1 cellular context compared by ENCODE assay signal in the genomic region with DNA sequence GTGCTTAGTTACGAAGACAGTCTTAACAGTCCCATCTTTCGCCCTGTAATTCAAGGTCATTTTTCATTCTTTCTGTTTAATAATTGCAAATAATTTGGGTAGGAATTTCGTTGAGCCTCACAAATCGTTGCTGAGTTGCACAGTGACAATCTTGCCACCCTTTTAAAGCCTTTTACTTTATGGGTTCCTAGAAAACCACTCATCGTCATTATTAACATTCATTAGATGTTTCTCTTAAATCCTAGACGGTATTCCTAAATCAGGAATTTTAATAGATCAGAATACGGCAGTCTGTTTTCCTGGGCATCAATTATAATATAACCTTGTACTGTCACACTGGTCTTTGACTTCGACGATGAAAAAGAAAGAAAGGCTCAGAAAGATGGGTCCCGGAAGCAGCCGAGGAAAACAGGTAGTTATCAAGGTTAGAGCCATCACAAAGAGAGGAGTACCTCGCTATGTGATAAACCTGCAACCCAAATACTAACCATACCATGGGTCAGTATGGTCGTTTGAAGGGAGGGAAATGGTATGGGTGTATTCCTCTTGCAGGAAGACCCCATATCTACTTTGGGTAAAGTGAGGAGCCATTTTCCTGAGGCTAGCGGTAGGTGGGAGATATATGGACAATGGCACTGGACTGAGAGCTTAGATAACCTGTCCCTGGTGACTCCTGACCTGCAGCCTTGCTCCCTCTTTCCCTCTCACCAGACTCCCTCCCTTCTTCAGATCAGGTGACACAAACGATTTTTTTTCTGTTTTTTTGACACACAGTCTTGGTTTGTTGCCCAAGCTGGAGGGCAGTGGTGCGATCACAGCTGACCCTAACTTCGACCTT.
TF ChIP-seq lines count a peak whose summit lies in the region.

No MANE protein-coding gene starts in this region.

TF ChIP-seq in HepG2, 621 proteins besides CTCF, POLR2A, EP300 and RAD21 (continued from another document):
- TF ChIP-seq, protein P1, sequence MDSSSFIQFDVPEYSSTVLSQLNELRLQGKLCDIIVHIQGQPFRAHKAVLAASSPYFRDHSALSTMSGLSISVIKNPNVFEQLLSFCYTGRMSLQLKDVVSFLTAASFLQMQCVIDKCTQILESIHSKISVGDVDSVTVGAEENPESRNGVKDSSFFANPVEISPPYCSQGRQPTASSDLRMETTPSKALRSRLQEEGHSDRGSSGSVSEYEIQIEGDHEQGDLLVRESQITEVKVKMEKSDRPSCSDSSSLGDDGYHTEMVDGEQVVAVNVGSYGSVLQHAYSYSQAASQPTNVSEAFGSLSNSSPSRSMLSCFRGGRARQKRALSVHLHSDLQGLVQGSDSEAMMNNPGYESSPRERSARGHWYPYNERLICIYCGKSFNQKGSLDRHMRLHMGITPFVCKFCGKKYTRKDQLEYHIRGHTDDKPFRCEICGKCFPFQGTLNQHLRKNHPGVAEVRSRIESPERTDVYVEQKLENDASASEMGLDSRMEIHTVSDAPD (CRISPR knock-in tag; IDR thresholded peaks at IDR 0.05) = no peak
- no peak for TF ChIP-seq NR2F6 (IDR thresholded peaks at IDR 0.05)
- TF ChIP-seq NR2F6 (CRISPR knock-in tag; IDR thresholded peaks at IDR 0.05) = 0 out of 2 replicates have a peak, but pooled peaks have one; percentile 26
- TF ChIP-seq, protein P2, sequence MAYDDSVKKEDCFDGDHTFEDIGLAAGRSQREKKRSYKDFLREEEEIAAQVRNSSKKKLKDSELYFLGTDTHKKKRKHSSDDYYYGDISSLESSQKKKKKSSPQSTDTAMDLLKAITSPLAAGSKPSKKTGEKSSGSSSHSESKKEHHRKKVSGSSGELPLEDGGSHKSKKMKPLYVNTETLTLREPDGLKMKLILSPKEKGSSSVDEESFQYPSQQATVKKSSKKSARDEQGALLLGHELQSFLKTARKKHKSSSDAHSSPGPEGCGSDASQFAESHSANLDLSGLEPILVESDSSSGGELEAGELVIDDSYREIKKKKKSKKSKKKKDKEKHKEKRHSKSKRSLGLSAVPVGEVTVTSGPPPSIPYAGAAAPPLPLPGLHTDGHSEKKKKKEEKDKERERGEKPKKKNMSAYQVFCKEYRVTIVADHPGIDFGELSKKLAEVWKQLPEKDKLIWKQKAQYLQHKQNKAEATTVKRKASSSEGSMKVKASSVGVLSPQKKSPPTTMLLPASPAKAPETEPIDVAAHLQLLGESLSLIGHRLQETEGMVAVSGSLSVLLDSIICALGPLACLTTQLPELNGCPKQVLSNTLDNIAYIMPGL (CRISPR knock-in tag; IDR thresholded peaks at IDR 0.05; ENCODE audit: borderline replicate concordance in 1 of 2, low read depth in 1 of 2) = no peak; a peak in 1 of 4 replicates
- TF ChIP-seq ZNF790 (CRISPR knock-in tag; IDR thresholded peaks at IDR 0.05; ENCODE audit: borderline replicate concordance) = no peak
- no peak for TF ChIP-seq PTBP1 (IDR thresholded peaks at IDR 0.05; ENCODE audit: low read depth, low read length, poor library complexity, severe bottlenecking)
- TF ChIP-seq NFE2 (CRISPR knock-in tag; IDR thresholded peaks at IDR 0.05) = no peak
- TF ChIP-seq ATM (IDR thresholded peaks at IDR 0.05; ENCODE audit: borderline replicate concordance) = no peak
- TF ChIP-seq RFX1 (IDR thresholded peaks at IDR 0.05) = no peak
- TF ChIP-seq ZNF879 (CRISPR knock-in tag; IDR thresholded peaks at IDR 0.05) = no peak
- TF ChIP-seq ZNF33B (CRISPR knock-in tag; IDR thresholded peaks at IDR 0.05) = no peak
- TF ChIP-seq YY1 (IDR thresholded peaks at IDR 0.05; ENCODE audit: insufficient read depth, insufficient replicate concordance, low read depth, low read length) = peak; percentile 45
- no peak for TF ChIP-seq ZNF468 (CRISPR knock-in tag; IDR thresholded peaks at IDR 0.05)
- no peak for TF ChIP-seq U2AF1 (optimal IDR thresholded peaks at IDR 0.05; ENCODE audit: low read depth, low read length)
- TF ChIP-seq, protein P3, sequence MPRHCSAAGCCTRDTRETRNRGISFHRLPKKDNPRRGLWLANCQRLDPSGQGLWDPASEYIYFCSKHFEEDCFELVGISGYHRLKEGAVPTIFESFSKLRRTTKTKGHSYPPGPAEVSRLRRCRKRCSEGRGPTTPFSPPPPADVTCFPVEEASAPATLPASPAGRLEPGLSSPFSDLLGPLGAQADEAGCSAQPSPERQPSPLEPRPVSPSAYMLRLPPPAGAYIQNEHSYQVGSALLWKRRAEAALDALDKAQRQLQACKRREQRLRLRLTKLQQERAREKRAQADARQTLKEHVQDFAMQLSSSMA (CRISPR knock-in tag; IDR thresholded peaks at IDR 0.05) = no peak
- TF ChIP-seq KLF11 (CRISPR knock-in tag; IDR thresholded peaks at IDR 0.05) = no peak
- no peak; the same call in 1 of the 2 replicates for TF ChIP-seq MED1 (CRISPR knock-in tag; IDR thresholded peaks at IDR 0.05)
